Comparison of ENCODE assay signal across 1 cellular context in the genomic region with DNA sequence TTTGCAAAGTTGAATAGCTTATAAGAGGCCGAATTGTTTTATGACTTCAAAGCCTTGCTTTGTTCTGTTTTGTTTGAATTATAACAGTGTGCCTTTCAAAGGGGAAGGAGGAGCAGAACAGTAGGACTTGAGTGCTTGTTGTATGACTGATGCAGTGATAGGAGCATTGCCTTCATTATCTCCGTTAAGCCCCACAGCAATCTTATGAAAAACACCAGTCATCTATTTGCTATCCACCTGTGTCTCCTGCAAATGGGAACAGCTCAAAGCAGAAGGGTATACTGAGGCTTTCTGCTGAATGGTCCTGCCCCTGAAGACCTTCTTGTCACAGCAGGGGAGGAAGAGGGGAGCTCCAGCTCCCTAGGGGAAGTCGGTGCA.
TF ChIP-seq lines count a peak whose summit lies in the region.

No MANE protein-coding gene starts in this region.

TF ChIP-seq in HCT116, 20 proteins besides CTCF, POLR2A, EP300 and RAD21 (continued from another document):
- TF ChIP-seq, protein P1, sequence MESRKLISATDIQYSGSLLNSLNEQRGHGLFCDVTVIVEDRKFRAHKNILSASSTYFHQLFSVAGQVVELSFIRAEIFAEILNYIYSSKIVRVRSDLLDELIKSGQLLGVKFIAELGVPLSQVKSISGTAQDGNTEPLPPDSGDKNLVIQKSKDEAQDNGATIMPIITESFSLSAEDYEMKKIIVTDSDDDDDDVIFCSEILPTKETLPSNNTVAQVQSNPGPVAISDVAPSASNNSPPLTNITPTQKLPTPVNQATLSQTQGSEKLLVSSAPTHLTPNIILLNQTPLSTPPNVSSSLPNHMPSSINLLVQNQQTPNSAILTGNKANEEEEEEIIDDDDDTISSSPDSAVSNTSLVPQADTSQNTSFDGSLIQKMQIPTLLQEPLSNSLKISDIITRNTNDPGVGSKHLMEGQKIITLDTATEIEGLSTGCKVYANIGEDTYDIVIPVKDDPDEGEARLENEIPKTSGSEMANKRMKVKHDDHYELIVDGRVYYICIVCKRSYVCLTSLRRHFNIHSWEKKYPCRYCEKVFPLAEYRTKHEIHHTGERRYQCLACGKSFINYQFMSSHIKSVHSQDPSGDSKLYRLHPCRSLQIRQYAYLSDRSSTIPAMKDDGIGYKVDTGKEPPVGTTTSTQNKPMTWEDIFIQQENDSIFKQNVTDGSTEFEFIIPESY (IDR thresholded peaks at IDR 0.05; ENCODE audit: extremely low read depth, insufficient replicate concordance, low read length), result no peak
- TF ChIP-seq, protein P2, sequence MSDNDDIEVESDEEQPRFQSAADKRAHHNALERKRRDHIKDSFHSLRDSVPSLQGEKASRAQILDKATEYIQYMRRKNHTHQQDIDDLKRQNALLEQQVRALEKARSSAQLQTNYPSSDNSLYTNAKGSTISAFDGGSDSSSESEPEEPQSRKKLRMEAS (IDR thresholded peaks at IDR 0.05), result no peak
- TF ChIP-seq ZFX (IDR thresholded peaks at IDR 0.05) (no peak), SIN3A (IDR thresholded peaks at IDR 0.05; ENCODE audit: low read depth) (no peak; the same call in 1 of the 2 replicates), TCF7L2 (IDR thresholded peaks at IDR 0.05; ENCODE audit: borderline replicate concordance, extremely low read depth, insufficient read depth, insufficient read length) (no peak), CBX3 (IDR thresholded peaks at IDR 0.05; ENCODE audit: low read depth) (no peak), YY1 (IDR thresholded peaks at IDR 0.05; ENCODE audit: extremely low read depth, insufficient replicate concordance, low read depth, low read length) (no peak), POLR2AphosphoS5 (IDR thresholded peaks at IDR 0.05; ENCODE audit: low read depth, low read length) (no peak)
